Comparison of ENCODE assay signal across 8 cellular contexts in the genomic region with DNA sequence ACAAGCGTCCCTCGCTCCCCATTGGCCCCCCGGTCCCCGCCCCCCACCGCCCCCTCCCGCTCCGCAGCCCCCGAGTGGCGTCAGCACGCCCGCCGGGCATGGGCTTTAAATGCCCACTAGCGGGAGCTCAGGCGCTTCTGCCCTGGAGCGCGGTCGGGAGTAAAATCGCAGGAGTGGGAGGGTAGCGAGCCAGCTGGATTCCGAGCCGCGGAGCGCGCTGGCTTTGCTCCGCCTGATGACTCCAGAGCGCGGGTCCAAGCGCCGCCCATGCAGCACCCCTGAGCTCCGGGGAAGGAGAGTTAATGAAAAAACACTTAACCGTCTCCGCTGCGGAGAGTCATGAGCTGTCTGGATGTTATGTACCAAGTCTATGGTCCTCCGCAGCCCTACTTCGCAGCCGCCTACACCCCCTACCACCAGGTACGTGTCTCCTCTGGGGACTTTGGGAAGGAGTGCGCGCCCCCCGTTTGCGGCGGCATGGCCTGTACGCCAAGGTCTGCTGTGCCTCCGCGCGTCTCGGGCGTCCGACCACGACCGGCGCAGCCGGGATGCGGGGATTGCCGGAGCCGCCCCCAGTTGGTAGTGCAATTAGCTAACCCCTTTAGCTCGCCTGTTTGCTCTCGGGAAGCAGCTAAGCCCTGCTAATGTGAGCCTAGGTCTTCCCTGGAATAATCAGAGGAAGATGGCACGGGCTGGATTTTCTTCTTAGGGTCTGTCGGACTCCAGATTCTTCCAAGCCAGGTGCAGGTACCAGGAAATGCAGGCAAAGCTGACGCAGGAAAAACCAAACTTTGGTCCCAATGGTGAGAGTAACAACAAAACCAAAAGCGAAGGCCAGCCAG. TPM values are rescaled to one million over a fixed set of nuclear protein-coding genes. Genes with fewer than 3 reads are reported as not detected.
DNase-seq lines count a peak whose midpoint lies in the region; FAIRE-seq and TF ChIP-seq lines count a peak whose summit lies in the region.

Gene VGLL2, plus strand, starts transcription at position 134 of the 842 bp plus-strand sequence. Its CDS starts 206 bp downstream, at position 340.

- peaks cover 97% of the 10 kb centered on the region for H3K27me3 ChIP-seq in iPS-18a (ENCODE audit: control insufficient read depth, insufficient read depth, low read length)

- peaks cover 13% of the 10 kb centered on the region for H3K4me1 ChIP-seq in iPS-18a (ENCODE audit: control insufficient read depth, low read depth, low read length)

- H3K4me3 ChIP-seq in astrocyte of the cerebellum (ENCODE audit: low read depth, low read length) (peak within 1 kb of the TSS; percentile 43), iPS-18a (ENCODE audit: low read length) (peak within 1 kb of the TSS; percentile 72), skeletal muscle cell (ENCODE audit: low read depth, low read length) (peak within 1 kb of the TSS; percentile 56)

- H3K4me1 Mint-ChIP-seq in activated naive CD4-positive, alpha-beta T cell treated with anti-CD3 and anti-CD28 coated beads, Interleukin-2, amount 50 U/mL, for 24 hours = peaks cover 16% of the 10 kb centered on the region

- FAIRE-seq in RCC 7860 (lab: Jason Lieb, UNC) = no peak

- H3K9me3 Mint-ChIP-seq in activated naive CD4-positive, alpha-beta T cell treated with anti-CD3 and anti-CD28 coated beads, Interleukin-2, amount 50 U/mL, for 24 hours = peaks cover 4% of the 10 kb centered on the region

- no peaks in the 10 kb centered on the region for H3K36me3 ChIP-seq in iPS-18a (ENCODE audit: control insufficient read depth, low read depth, low read length)

- H3K9ac ChIP-seq in iPS-18a (ENCODE audit: low read length) = no peak within 1 kb of the TSS

- no peaks in the 10 kb centered on the region for H3K36me3 Mint-ChIP-seq in activated naive CD4-positive, alpha-beta T cell treated with anti-CD3 and anti-CD28 coated beads, Interleukin-2, amount 50 U/mL, for 24 hours

- peak; percentile 6 for TF ChIP-seq CTCF in astrocyte of the cerebellum (IDR thresholded peaks at IDR 0.05; ENCODE audit: low read depth, low read length, missing control alignments)

- no peaks in the 10 kb centered on the region for H3K9me3 ChIP-seq in iPS-18a (ENCODE audit: control insufficient read depth, low read depth, low read length)

- DNase-seq in activated naive CD4-positive, alpha-beta T cell treated with anti-CD3 and anti-CD28 coated beads, Interleukin-2, amount 50 U/mL, for 16 hours = no peak
- peak; percentile 47 for DNase-seq in M059J (ENCODE audit: low read depth)
- no peak for DNase-seq in astrocyte of the cerebellum (ENCODE audit: low read depth)
- no peak for DNase-seq in skeletal muscle cell (ENCODE audit: low read depth)
- DNase-seq in mesenteric fat pad (ENCODE audit: low spot score) = no peak
- no peak for DNase-seq in RCC 7860 (ENCODE audit: low spot score)

- peaks cover 67% of the 10 kb centered on the region for H3K27me3 Mint-ChIP-seq in activated naive CD4-positive, alpha-beta T cell treated with anti-CD3 and anti-CD28 coated beads, Interleukin-2, amount 50 U/mL, for 24 hours

- no peak within 1 kb of the TSS for H3K27ac ChIP-seq in iPS-18a (ENCODE audit: low read length)

- H3K4me3 Mint-ChIP-seq in activated naive CD4-positive, alpha-beta T cell treated with anti-CD3 and anti-CD28 coated beads, Interleukin-2, amount 50 U/mL, for 24 hours = peak within 1 kb of the TSS; percentile 66

- H3K27ac Mint-ChIP-seq in activated naive CD4-positive, alpha-beta T cell treated with anti-CD3 and anti-CD28 coated beads, Interleukin-2, amount 50 U/mL, for 24 hours = no peak within 1 kb of the TSS

- in situ Hi-C loops in astrocyte of the cerebellum (cut with HindIII; ENCODE audit: low sequenced_read_pairs) = no loop called here

RNA-seq across cellular contexts. Expression of gene VGLL2, which starts in this region (rescaled TPM):
- total RNA-seq in M059J (2014; rRNA removed; shearing (Covaris generic)) = not detected in 2 replicates
- total RNA-seq in mesenteric fat pad = not detected

Comparison
In these comparisons a context has a peak if more than half of its experiments do, and no peak if none do; other contexts are left out.
1. Peak in DNase-seq in M059J; RNA of the gene not detected or under 1 TPM.